In the genomic region with DNA sequence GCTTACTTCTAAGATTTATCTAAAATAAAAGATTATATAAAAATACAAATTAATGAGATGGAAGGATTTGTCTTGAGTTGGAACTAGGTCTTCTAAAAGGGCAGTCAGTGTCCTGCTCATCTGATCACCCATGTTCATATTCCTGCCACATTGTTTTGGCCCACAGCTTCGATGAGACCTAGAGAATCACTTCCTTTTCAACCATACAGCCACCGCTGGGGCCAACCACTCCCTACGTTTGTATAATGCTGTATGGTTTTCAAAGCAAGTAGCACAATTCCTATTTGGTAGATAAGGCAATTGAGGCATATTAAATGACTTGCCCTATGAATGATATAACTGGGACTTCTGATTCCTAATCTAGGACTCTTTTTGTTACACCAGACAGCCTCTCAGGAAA, we compare ENCODE assay signal across 19 cellular contexts.
DNase-seq lines count a peak whose midpoint lies in the region; ATAC-seq, FAIRE-seq and TF ChIP-seq lines count a peak whose summit lies in the region.
"Had no signal": no experiment of that assay in that cellular context is flagged by ENCODE, and none has a peak within 500 bp of the region (broad histone marks: within the 10 kb centered on the region; RNA-seq: fewer than 3 reads in every experiment).

No MANE protein-coding gene starts in this region.

- no peaks in the 10 kb centered on the region for H3K27me3 Mint-ChIP-seq in MCF 10A (ENCODE audit: insufficient read depth, unreplicated experiment)
- H3K27me3 Mint-ChIP-seq: stimulated activated naive CD8-positive, alpha-beta T cell treated with anti-CD3 and anti-CD28 coated beads, Interleukin-15, Interleukin-2, amounts not matched to agents 100 ng/mL and 50 ng/mL, for 24 hours had no signal

- H2BK5ac ChIP-seq in IMR-90 (ENCODE audit: low read depth, low read length, poor library complexity, severe bottlenecking) (peak overlapping the region; percentile 92), mesenchymal stem cell (ENCODE audit: low read depth, low read length, poor library complexity, severe bottlenecking) (no peak overlapping the region)

- CTCF ChIA-PET in IMR-90 (lab: Yijun Ruan, JAX): no interaction called here
- CTCF ChIA-PET in MCF 10A (lab: Yijun Ruan, JAX): interaction anchor here (1.0 kb wide), 1 partner anchor 25 kb away, joined by 4 read pairs; no protein-coding TSS in a partner anchor

- no peaks in the 10 kb centered on the region for H3K9me3 Mint-ChIP-seq in MCF 10A (ENCODE audit: unreplicated experiment)
- H3K9me3 Mint-ChIP-seq: mesothelial cell of epicardium; stimulated activated naive CD8-positive, alpha-beta T cell treated with anti-CD3 and anti-CD28 coated beads, Interleukin-15, Interleukin-2, amounts not matched to agents 100 ng/mL and 50 ng/mL, for 24 hours had no signal

- no peak overlapping the region for H3K4me3 ChIP-seq in IMR-90 (ENCODE audit: insufficient read depth, low read depth, low read length)
- no peak overlapping the region for H3K4me3 ChIP-seq in mesenchymal stem cell (ENCODE audit: insufficient read depth in 1 of 2, low read depth in 1 of 2, low read length in 2 of 2)
- no peak overlapping the region for H3K4me3 ChIP-seq in stomach smooth muscle (ENCODE audit: low read length in 2 of 2)
- no peak overlapping the region for H3K4me3 ChIP-seq in ovary
- H3K4me3 ChIP-seq: BLaER1, K562 had no signal

- H2BK120ac ChIP-seq in IMR-90 (ENCODE audit: low read depth, low read length): peak overlapping the region; percentile 83
- H2BK120ac ChIP-seq in mesenchymal stem cell (ENCODE audit: low read depth, low read length): no peak overlapping the region

- H3K23ac ChIP-seq in IMR-90 (ENCODE audit: low read depth, low read length) (0 out of 2 replicates have a peak overlapping the region, but pooled peaks have one; percentile 48), mesenchymal stem cell (ENCODE audit: low read length in 2 of 2) (no peak overlapping the region)

- H2AK5ac ChIP-seq in IMR-90 (ENCODE audit: low read depth, low read length): 0 out of 2 replicates have a peak overlapping the region, but pooled peaks have one; percentile 52
- no peak overlapping the region for H2AK5ac ChIP-seq in mesenchymal stem cell (ENCODE audit: low read length, severe bottlenecking)

- H3K14ac ChIP-seq in IMR-90 (replicated peaks; ENCODE audit: low read depth, low read length) (peak overlapping the region; percentile 75), mesenchymal stem cell (ENCODE audit: low read length in 2 of 2) (peak overlapping the region in 1 of 2 experiments; percentile 44)

- H3K27me3 ChIP-seq in IMR-90 (ENCODE audit: control insufficient read depth, insufficient read depth, low read length) (no peaks in the 10 kb centered on the region), mesenchymal stem cell (ENCODE audit: control insufficient read depth in 1 of 2, insufficient read depth in 1 of 2, low read length in 2 of 2) (no peaks in the 10 kb centered on the region), stomach smooth muscle (ENCODE audit: control insufficient read depth in 1 of 2, insufficient read depth in 2 of 2, low read length in 2 of 2) (no peaks in the 10 kb centered on the region), ovary (no peaks in the 10 kb centered on the region)
- H3K27me3 ChIP-seq: BLaER1 had no signal

- H3K9ac ChIP-seq in IMR-90 (ENCODE audit: low read depth, low read length): no peak overlapping the region
- peak overlapping the region; percentile 59 for H3K9ac ChIP-seq in mesenchymal stem cell (ENCODE audit: low read length)
- H3K9ac ChIP-seq in stomach smooth muscle (ENCODE audit: low read length in 2 of 2): no peak overlapping the region
- H3K9ac ChIP-seq: BLaER1 had no signal

- H3K4me1 ChIP-seq in IMR-90 (ENCODE audit: control insufficient read depth, insufficient read depth, low read length) (peaks cover 27% of the 10 kb centered on the region), mesenchymal stem cell (ENCODE audit: control insufficient read depth, insufficient read depth, low read depth, low read length) (peaks cover 14% of the 10 kb centered on the region), stomach smooth muscle (ENCODE audit: control insufficient read depth, insufficient read depth, low read length) (peaks cover 62% of the 10 kb centered on the region), ovary (ENCODE audit: insufficient read depth) (peaks cover 22% of the 10 kb centered on the region)

- TF ChIP-seq RAD21 in IMR-90 (IDR thresholded peaks at IDR 0.05; ENCODE audit: low read length): no peak

- no peak for TF ChIP-seq POLR2A in IMR-90 (IDR thresholded peaks at IDR 0.05; ENCODE audit: low read depth, low read length)
- no peak for TF ChIP-seq POLR2A in ovary (IDR thresholded peaks at IDR 0.05)

- no peak overlapping the region for H3K56ac ChIP-seq in IMR-90 (ENCODE audit: extremely low read depth, insufficient read depth, low read length)

- peak overlapping the region; percentile 79 to 86 for H2BK12ac ChIP-seq in mesenchymal stem cell (ENCODE audit: low read length in 2 of 2)

- TF ChIP-seq CTCF in IMR-90 (conservative IDR thresholded peaks at IDR 0.05; ENCODE audit: low read depth, low read length) (no peak), MCF 10A (IDR thresholded peaks at IDR 0.05; ENCODE audit: unreplicated experiment) (no peak), ovary (IDR thresholded peaks at IDR 0.05) (no peak)

- H3K9me1 ChIP-seq in IMR-90 (ENCODE audit: insufficient read depth, low read length): peaks cover 17% of the 10 kb centered on the region

- H2AK9ac ChIP-seq in IMR-90 (replicated peaks; ENCODE audit: low read depth, low read length, poor library complexity): no peak overlapping the region

- peaks cover 0 to 16% of the 10 kb centered on the region in 2 experiments; a peak in 2 of 4 replicates for H3K79me1 ChIP-seq in IMR-90 (ENCODE audit: low read depth in 1 of 2, low read length in 2 of 2)
- no peaks in the 10 kb centered on the region for H3K79me1 ChIP-seq in mesenchymal stem cell (replicated peaks; ENCODE audit: low read length, poor library complexity, severe bottlenecking)

- H3K4ac ChIP-seq in IMR-90 (ENCODE audit: low read depth, low read length) (peak overlapping the region; percentile 86), mesenchymal stem cell (ENCODE audit: low read depth in 1 of 2, low read length in 2 of 2) (peak overlapping the region in 1 of 2 experiments; percentile 24)

- H3K4me1 Mint-ChIP-seq in MCF 10A (ENCODE audit: insufficient read depth, unreplicated experiment): peaks cover 59% of the 10 kb centered on the region
- H3K4me1 Mint-ChIP-seq: immature natural killer cell had no signal

- H3K36me3 Mint-ChIP-seq in MCF 10A (ENCODE audit: insufficient read depth, unreplicated experiment): peaks cover 9% of the 10 kb centered on the region

- POLR2A ChIA-PET in IMR-90 (lab: Charles Lee; ENCODE audit: unreplicated experiment): no interaction called here
- POLR2A ChIA-PET in MCF 10A (lab: Yijun Ruan, JAX): interaction anchor here (0.6 to 2.4 kb wide), 21 partner anchors 8 to 1132 kb away, joined by 3 to 13 read pairs (median 4); partner anchors contain the start of gene PLEK2

- in situ Hi-C loops in IMR-90 (cut with MboI; ENCODE audit: low sequenced_read_pairs): no loop called here

- H4K8ac ChIP-seq in IMR-90 (ENCODE audit: low read depth in 2 of 2, low read length in 2 of 2): peak overlapping the region in 1 of 2 experiments; percentile 35; a peak in 2 of 4 replicates
- H4K8ac ChIP-seq in mesenchymal stem cell (ENCODE audit: low read length): no peak overlapping the region

- no peak overlapping the region for H3K4me2 ChIP-seq in IMR-90 (ENCODE audit: low read depth, low read length)
- no peak overlapping the region for H3K4me2 ChIP-seq in mesenchymal stem cell (ENCODE audit: low read length, poor library complexity, severe bottlenecking)
- H3K4me2 ChIP-seq: BLaER1 had no signal

- no TSS peak for BruUV-seq in IMR-90 (replicated peaks; lab: Mats Ljungman, UMichigan)
- BruUV-seq in MCF 10A (replicated peaks; lab: Mats Ljungman, UMichigan): no TSS peak

- H3K9me3 ChIP-seq in IMR-90 (ENCODE audit: control insufficient read depth, insufficient read depth, low read length): no peaks in the 10 kb centered on the region
- H3K9me3 ChIP-seq in mesenchymal stem cell (ENCODE audit: control insufficient read depth, low read length): no peaks in the 10 kb centered on the region
- no peaks in the 10 kb centered on the region for H3K9me3 ChIP-seq in stomach smooth muscle (ENCODE audit: control insufficient read depth in 2 of 2, low read length in 2 of 2)
- no peaks in the 10 kb centered on the region for H3K9me3 ChIP-seq in ovary
- H3K9me3 ChIP-seq: BLaER1 had no signal

- no CpG with 5 or more reads among the region's 3 CpGs for WGBS in IMR-90 (ENCODE audit: extremely low coverage in 2 of 2, insufficient read length in 1 of 2), 2 experiments
- no CpG with 5 or more reads among the region's 3 CpGs for WGBS in mesenchymal stem cell
- WGBS in ovary, 3 donors: 63 to 84% (median 78%) methylated on average over 3 of the region's 3 CpGs

- H2BK20ac ChIP-seq in IMR-90 (ENCODE audit: low read depth, low read length): peak overlapping the region; percentile 95

- H3K27ac Mint-ChIP-seq in MCF 10A (ENCODE audit: low read depth, unreplicated experiment): peak overlapping the region; percentile 98
- H3K27ac Mint-ChIP-seq: immature natural killer cell; stimulated activated naive CD8-positive, alpha-beta T cell treated with anti-CD3 and anti-CD28 coated beads, Interleukin-15, Interleukin-2, amounts not matched to agents 100 ng/mL and 50 ng/mL, for 24 hours had no signal

- H4K91ac ChIP-seq in IMR-90 (ENCODE audit: insufficient read depth, low read depth, low read length) (peak overlapping the region; percentile 67), mesenchymal stem cell (ENCODE audit: low read length) (no peak overlapping the region)

- H3K4me3 Mint-ChIP-seq in MCF 10A (ENCODE audit: unreplicated experiment): no peak overlapping the region
- H3K4me3 Mint-ChIP-seq: immature natural killer cell; mesothelial cell of epicardium; stimulated activated naive CD8-positive, alpha-beta T cell treated with anti-CD3 and anti-CD28 coated beads, Interleukin-15, Interleukin-2, amounts not matched to agents 100 ng/mL and 50 ng/mL, for 24 hours had no signal

- H2BK15ac ChIP-seq in IMR-90 (ENCODE audit: low read depth, low read length) (peak overlapping the region; percentile 83; the same call in 2 of the 3 replicates), mesenchymal stem cell (ENCODE audit: low read depth, poor library complexity, severe bottlenecking) (peak overlapping the region; percentile 46)

- H3K36me3 ChIP-seq in IMR-90 (ENCODE audit: control insufficient read depth, insufficient read depth, low read length): no peaks in the 10 kb centered on the region
- H3K36me3 ChIP-seq in mesenchymal stem cell (ENCODE audit: control insufficient read depth in 1 of 2, insufficient read depth in 2 of 2, low read depth in 1 of 2, low read length in 2 of 2): no peaks in the 10 kb centered on the region
- H3K36me3 ChIP-seq in stomach smooth muscle (ENCODE audit: control insufficient read depth in 2 of 2, insufficient read depth in 2 of 2, low read length in 2 of 2): no peaks in the 10 kb centered on the region
- no peaks in the 10 kb centered on the region for H3K36me3 ChIP-seq in ovary
- H3K36me3 ChIP-seq: BLaER1 had no signal

- H3K27ac ChIP-seq in IMR-90 (ENCODE audit: insufficient read depth, low read length): peak overlapping the region; percentile 45; the same call in 1 of the 2 replicates
- no peak overlapping the region for H3K27ac ChIP-seq in mesenchymal stem cell (ENCODE audit: low read length, poor library complexity, severe bottlenecking)
- peak overlapping the region; percentile 99 for H3K27ac ChIP-seq in stomach smooth muscle (ENCODE audit: low read length)
- H3K27ac ChIP-seq in ovary: peak overlapping the region in 1 of 2 donors; percentile 67
- H3K27ac ChIP-seq: BLaER1 had no signal

- FAIRE-seq in frontal cortex (lab: Jason Lieb, UNC): no peak
- FAIRE-seq: K562 had no signal

- H3K18ac ChIP-seq in IMR-90 (ENCODE audit: low read depth, low read length) (peak overlapping the region; percentile 91), mesenchymal stem cell (ENCODE audit: low read depth in 1 of 2, low read length in 2 of 2) (no peak overlapping the region)

- dilution Hi-C loops in IMR-90 (cut with HindIII; ENCODE audit: low sequenced_read_pairs, unreplicated experiment): no loop called here

- H4K20me1 ChIP-seq in IMR-90 (ENCODE audit: insufficient read depth, low read length): no peaks in the 10 kb centered on the region
- H4K20me1 ChIP-seq: BLaER1 had no signal

- no peak for ATAC-seq in IMR-90 (ENCODE audit: low read depth)
- ATAC-seq: K562 had no signal

- no peak for DNase-seq in IMR-90
- no peak for DNase-seq in MCF 10A (ENCODE audit: unreplicated experiment)
- DNase-seq in mesenchymal stem cell: no peak
- DNase-seq in frontal cortex (ENCODE audit: low spot score in 2 of 2): no peak
- DNase-seq in HPDE6-E6E7 (ENCODE audit: extremely low spot score): no peak
- no peak for DNase-seq in islet precursor cell
- DNase-seq in ovary: no peak
- DNase-seq: activated CD8-positive, alpha-beta memory T cell treated with anti-CD3 and anti-CD28 coated beads, Interleukin-2, amount 50 U/mL, for 48 hours; activated naive CD4-positive, alpha-beta T cell treated with Interleukin-2 at 50 U/mL for 16 hours; DMS153; effector memory CD4-positive, alpha-beta T cell; immature natural killer cell; NCI-H1092 treated with DMSO at 0.1 percent for 48 hours; SHP77 had no signal

- intact Hi-C loops in IMR-90 (cut with micrococcal nuclease) (loop anchor here (10.0 kb wide), 2 partner anchors 111 to 141 kb away; no protein-coding TSS in a partner anchor), MCF 10A (cut with micrococcal nuclease) (no loop called here), ovary (cut with DNase I) (loop anchor here in 2 of 4 donors (10.0 kb wide), 3 partner anchors 149 to 599 kb away; no protein-coding TSS in a partner anchor)

- peak overlapping the region; percentile 85; the same call in 1 of the 2 replicates for H4K5ac ChIP-seq in IMR-90 (ENCODE audit: low read depth, low read length)

- no peak overlapping the region for H2AFZ ChIP-seq in IMR-90 (replicated peaks; ENCODE audit: low read length, poor library complexity)
- no peak overlapping the region for H2AFZ ChIP-seq in mesenchymal stem cell (ENCODE audit: low read depth, low read length)

- TF ChIP-seq EP300 in ovary (IDR thresholded peaks at IDR 0.05): no peak
